ENCODE assay signal across 28 cellular contexts in genomic region chr19:2444251-2445002, GRCh38.
"Had no signal": no experiment of that assay in that cellular context is flagged by ENCODE, and none has a peak within 500 bp of the region (broad histone marks: within the 10 kb centered on the region; RNA-seq: fewer than 3 reads in every experiment).

No MANE protein-coding gene starts in this region.

- DNase-seq: activated CD4-positive, alpha-beta T cell treated with anti-CD3 and anti-CD28 coated beads for 1 hour; activated CD4-positive, alpha-beta T cell treated with anti-CD3 and anti-CD28 coated beads, Interleukin-2, amount 10 ng/mL, durations not matched to agents 7 days and 5 days; activated CD8-positive, alpha-beta T cell treated with anti-CD3 and anti-CD28 coated beads for 36 hours; activated naive CD8-positive, alpha-beta T cell treated with anti-CD3 and anti-CD28 coated beads, Interleukin-2, amount 50 U/mL, for 24 hours; activated T-cell treated with anti-CD3 and anti-CD28 coated beads, Interleukin-2, amount 50 U/mL, for 48 hours; amygdala; central memory CD4-positive, alpha-beta T cell; endodermal cell; foreskin fibroblast; lower lobe of right lung; mesendoderm; natural killer cell; retina; sigmoid colon; small intestine; stimulated activated CD4-positive, alpha-beta T cell treated with anti-CD3 and anti-CD28 coated beads, Interleukin-4, amount 100 ng/mL, for 24 hours; stomach; T-helper 17 cell; T1000; thyroid gland; WERI-Rb-1 had no signal

- ATAC-seq: activated CD8-positive, alpha-beta T cell treated with anti-CD3 and anti-CD28 coated beads for 36 hours; activated naive CD8-positive, alpha-beta T cell treated with anti-CD3 and anti-CD28 coated beads, Interleukin-2, amount 50 U/mL, for 24 hours; esophagus mucosa; left lung; stimulated activated memory B cell treated with anti-CD40 and anti-IgM and Interleukin-4, amounts not matched to agents 10 μg/mL and 1 μg/mL and 100 μg/mL, for 72 hours; T-helper 17 cell had no signal

- H3K4me3 ChIP-seq: breast epithelium, left lung, lower lobe of right lung, ovary, prostate gland, sigmoid colon, stomach, thyroid gland had no signal

- H3K4me1 ChIP-seq: breast epithelium, lower lobe of right lung, prostate gland, sigmoid colon, stomach, thyroid gland had no signal

- H3K36me3 ChIP-seq: breast epithelium, ovary, prostate gland, thyroid gland had no signal

- H3K27me3 ChIP-seq: breast epithelium, left lung, neutrophil, ovary, sigmoid colon, stomach, thyroid gland had no signal

- H3K9me3 ChIP-seq: breast epithelium, left lung, lower lobe of right lung, neutrophil, ovary, prostate gland, sigmoid colon, stomach, thyroid gland had no signal

- H3K27ac ChIP-seq: breast epithelium, left lung, lower lobe of right lung, neutrophil, ovary, prostate gland, sigmoid colon, stomach, thyroid gland, WERI-Rb-1 had no signal
